20 cellular contexts compared by ENCODE assay signal in genomic region chr11:41849250-41849649, GRCh38.
"Had no signal": no experiment of that assay in that cellular context is flagged by ENCODE, and none has a peak within 500 bp of the region (broad histone marks: within the 10 kb centered on the region; RNA-seq: fewer than 3 reads in every experiment).

No MANE protein-coding gene starts in this region.

- H3K4me1 Mint-ChIP-seq: endodermal cell had no signal

- H3K4me3 Mint-ChIP-seq: dendritic cell treated with granulocyte-macrophage colony-stimulating factor and Interleukin-4, amounts not matched to agents 40 ng/mL and 50 ng/mL, for 4 days; effector memory CD8-positive, alpha-beta T cell; endodermal cell had no signal

- DNase-seq: colonic mucosa; cortex of kidney; dermis blood vessel endothelial cell; dorsolateral prefrontal cortex; effector CD4-positive, alpha-beta T cell; effector CD8-positive, alpha-beta T cell; effector memory CD4-positive, alpha-beta T cell; effector memory CD8-positive, alpha-beta T cell; endodermal cell; erythroblast; esophagus squamous epithelium; foreskin fibroblast; foreskin keratinocyte; foreskin melanocyte; gastrocnemius medialis; glutamatergic neuron; head of caudate nucleus; heart left ventricle; heart right ventricle had no signal

- H3K27ac Mint-ChIP-seq: dendritic cell treated with granulocyte-macrophage colony-stimulating factor and Interleukin-4, amounts not matched to agents 40 ng/mL and 50 ng/mL, for 4 days; effector memory CD8-positive, alpha-beta T cell; endodermal cell had no signal

- H3K27me3 Mint-ChIP-seq: dendritic cell treated with granulocyte-macrophage colony-stimulating factor and Interleukin-4, amounts not matched to agents 40 ng/mL and 50 ng/mL, for 4 days; effector memory CD8-positive, alpha-beta T cell had no signal
